ENCODE assay signal across 4 cellular contexts in genomic region chr16:75272629-75273028, GRCh38. TPM values are rescaled to one million over a fixed set of nuclear protein-coding genes. Genes with fewer than 3 reads are reported as not detected.
"Had no signal": no experiment of that assay in that cellular context is flagged by ENCODE, and none has a peak within 500 bp of the region (broad histone marks: within the 10 kb centered on the region; RNA-seq: fewer than 3 reads in every experiment).

No MANE protein-coding gene starts in this region.

RNA-seq across cellular contexts. Expression of gene CTRB1, which starts 53.8 kb away (rescaled TPM):
- total RNA-seq: HT1080, NCI-H460, SK-MEL-5 had no signal
- polyA plus RNA-seq: SK-N-SH had no signal
